ENCODE assay signal across 8 cellular contexts in genomic region chr12:123363385-123363742, GRCh38. TPM values are rescaled to one million over a fixed set of nuclear protein-coding genes. Genes with fewer than 3 reads are reported as not detected.
A peak's percentile ranks its signal among the peaks of the same experiment; 100 is the strongest.
DNase-seq lines count a peak whose midpoint lies in the region; ATAC-seq and TF ChIP-seq lines count a peak whose summit lies in the region.

No MANE protein-coding gene starts in this region.

- peak overlapping the region; percentile 92 for H3K9ac ChIP-seq in HUES6 (ENCODE audit: low read length)

- H3K27me3 ChIP-seq in CD4-positive, alpha-beta T cell (ENCODE audit: control insufficient read depth, insufficient read depth, low read length), result no peaks in the 10 kb centered on the region
- no peaks in the 10 kb centered on the region for H3K27me3 ChIP-seq in HUES6 (ENCODE audit: control insufficient read depth, insufficient read depth, low read length)
- no peaks in the 10 kb centered on the region for H3K27me3 ChIP-seq in thymus (ENCODE audit: control insufficient read depth, insufficient read depth)

- POLR2A ChIA-PET in CD4-positive, alpha-beta T cell (lab: Charles Lee), result interaction anchor here (0.6 to 3.5 kb wide), 7 partner anchors 10 to 837 kb away, joined by 3 to 41 read pairs (median 3); partner anchors contain the start of genes MPHOSPH9, MTRFR, RSRC2 and SNRNP35

- no peak for TF ChIP-seq CTCF in CD4-positive, alpha-beta T cell (IDR thresholded peaks at IDR 0.05)

- intact Hi-C loops in CD4-positive, alpha-beta T cell (cut with DNase I, micrococcal nuclease), result loop anchor here in 1 of 2 experiments (5.0 to 10.0 kb wide), 5 partner anchors 36 to 836 kb away; partner anchors contain the start of genes ABCB9, ATP6V0A2, DDX55 and KNTC1

- peak overlapping the region; percentile 88 for H3K27ac Mint-ChIP-seq in CD4-positive, alpha-beta T cell
- peak overlapping the region; percentile 95 for H3K27ac Mint-ChIP-seq in activated naive CD8-positive, alpha-beta T cell treated with anti-CD3 and anti-CD28 coated beads for 36 hours

- H3K4me3 Mint-ChIP-seq in CD4-positive, alpha-beta T cell, result peak overlapping the region; percentile 93
- peak overlapping the region; percentile 93 for H3K4me3 Mint-ChIP-seq in activated naive CD8-positive, alpha-beta T cell treated with anti-CD3 and anti-CD28 coated beads for 36 hours

- no peaks in the 10 kb centered on the region; the same call in 1 of the 2 replicates for H3K36me3 ChIP-seq in HUES6 (ENCODE audit: control insufficient read depth, insufficient read depth, low read length)
- peaks cover 5% of the 10 kb centered on the region for H3K36me3 ChIP-seq in thymus (ENCODE audit: control insufficient read depth, insufficient read depth)

- H3K9me3 ChIP-seq in CD4-positive, alpha-beta T cell (ENCODE audit: control insufficient read depth, low read length), result no peaks in the 10 kb centered on the region
- no peaks in the 10 kb centered on the region for H3K9me3 ChIP-seq in HUES6 (ENCODE audit: control insufficient read depth, insufficient read depth, low read depth, low read length)
- no peaks in the 10 kb centered on the region for H3K9me3 ChIP-seq in thymus (ENCODE audit: control insufficient read depth)

- H3K4me1 ChIP-seq in HUES6 (ENCODE audit: control insufficient read depth, insufficient read depth, low read length) (peaks cover 3% of the 10 kb centered on the region; the same call in 1 of the 2 replicates), thymus (ENCODE audit: control insufficient read depth, insufficient read depth, low read length) (peaks cover 7% of the 10 kb centered on the region)

- H3K36me3 Mint-ChIP-seq in CD4-positive, alpha-beta T cell (ENCODE audit: low read depth), result peaks cover 20% of the 10 kb centered on the region
- peaks cover 1% of the 10 kb centered on the region for H3K36me3 Mint-ChIP-seq in activated naive CD8-positive, alpha-beta T cell treated with anti-CD3 and anti-CD28 coated beads for 36 hours

- CTCF ChIA-PET in CD4-positive, alpha-beta T cell (lab: Charles Lee), result no interaction called here

- no peaks in the 10 kb centered on the region for H3K27me3 Mint-ChIP-seq in CD4-positive, alpha-beta T cell
- H3K27me3 Mint-ChIP-seq in activated naive CD8-positive, alpha-beta T cell treated with anti-CD3 and anti-CD28 coated beads for 36 hours, result no peaks in the 10 kb centered on the region

- H3K9me3 Mint-ChIP-seq in CD4-positive, alpha-beta T cell, result no peaks in the 10 kb centered on the region
- H3K9me3 Mint-ChIP-seq in activated naive CD8-positive, alpha-beta T cell treated with anti-CD3 and anti-CD28 coated beads for 36 hours, result no peaks in the 10 kb centered on the region

- H3K4me3 ChIP-seq in HUES6 (ENCODE audit: low read depth, low read length) (peak overlapping the region; percentile 99), thymus (ENCODE audit: low read length) (peak overlapping the region; percentile 75)

- no peak for DNase-seq in CD4-positive, alpha-beta T cell
- DNase-seq in activated naive CD8-positive, alpha-beta T cell treated with anti-CD3 and anti-CD28 coated beads for 36 hours, result no peak
- DNase-seq in kidney tubule cell (ENCODE audit: low spot score), result peak; percentile 39
- DNase-seq in stimulated activated CD4-positive, alpha-beta T cell treated with anti-CD3 and anti-CD28 coated beads, Interleukin-1b, Interleukin-23, amount 100 ng/mL, for 48 hours, result no peak

- H3K4me1 Mint-ChIP-seq in CD4-positive, alpha-beta T cell (ENCODE audit: low read depth), result peaks cover 24% of the 10 kb centered on the region
- peaks cover 16% of the 10 kb centered on the region for H3K4me1 Mint-ChIP-seq in activated naive CD8-positive, alpha-beta T cell treated with anti-CD3 and anti-CD28 coated beads for 36 hours

- 7% methylated on average over 9 of the region's 9 CpGs for WGBS in thymus

- no peak for ATAC-seq in CD4-positive, alpha-beta T cell (ENCODE audit: poor library complexity)
- ATAC-seq in GM18517 (IDR thresholded peaks at IDR 0.05; ENCODE audit: unreplicated experiment) (no peak), HG02870 (IDR thresholded peaks at IDR 0.05; ENCODE audit: unreplicated experiment) (no peak)

- H3K27ac ChIP-seq in CD4-positive, alpha-beta T cell (ENCODE audit: low read depth, low read length), result peak overlapping the region; percentile 93
- no peak overlapping the region for H3K27ac ChIP-seq in HUES6 (ENCODE audit: low read depth, low read length)
- no peak overlapping the region for H3K27ac ChIP-seq in thymus (ENCODE audit: low read depth)

RNA-seq across cellular contexts. Expression of gene SBNO1, which starts 1.3 kb away (rescaled TPM):
- 10 to 100 TPM; 21.3 to 21.9 TPM for total RNA-seq in CD4-positive, alpha-beta T cell
- 10 to 100 TPM; 50.8 to 50.9 TPM for total RNA-seq in activated naive CD8-positive, alpha-beta T cell treated with anti-CD3 and anti-CD28 coated beads for 36 hours
- polyA plus RNA-seq in thymus, result 7.7 TPM

RNA-seq across cellular contexts. Expression of gene KMT5A, which starts 20.6 kb away (rescaled TPM):
- 10 to 100 TPM; 28.3 to 30.9 TPM for total RNA-seq in CD4-positive, alpha-beta T cell
- 10 to 100 TPM; 41.2 to 42.6 TPM for total RNA-seq in activated naive CD8-positive, alpha-beta T cell treated with anti-CD3 and anti-CD28 coated beads for 36 hours
- 21.5 TPM for polyA plus RNA-seq in thymus
